In genomic region chr3:40505599-40506462, GRCh38 we compare ENCODE assay signal across 8 cellular contexts. TPM values are rescaled to one million over a fixed set of nuclear protein-coding genes. Genes with fewer than 3 reads are reported as not detected.
A peak's percentile ranks its signal among the peaks of the same experiment; 100 is the strongest.
DNase-seq lines count a peak whose midpoint lies in the region; ATAC-seq and TF ChIP-seq lines count a peak whose summit lies in the region.

Gene ZNF620, plus strand, starts transcription at chr3:40506039. Its CDS starts 314 bp downstream, at chr3:40506353.

- POLR2A ChIA-PET in T-cell (lab: Charles Lee), result interaction anchor here in 1 of 2 donors (0.6 to 1.5 kb wide), 3 partner anchors 31 to 1576 kb away, joined by 3 to 4 read pairs (median 3); partner anchors contain the start of gene RPL14

- TF ChIP-seq CTCF in GM23338 (conservative IDR thresholded peaks at IDR 0.05; ENCODE audit: low read depth in 2 of 2), result peak; percentile 56 to 73
- peak; percentile 49 for TF ChIP-seq CTCF in hepatocyte (IDR thresholded peaks at IDR 0.05; ENCODE audit: poor library complexity)

- H3K4me1 Mint-ChIP-seq in GM23338, result peaks cover 4% of the 10 kb centered on the region
- H3K4me1 Mint-ChIP-seq in T-cell, result peaks cover 17 to 19% (median 17%) of the 10 kb centered on the region in 3 donors

- ATAC-seq in GM23338 (peak; percentile 98), T-cell (replicated peaks in 1 of 4) (peak; percentile 77 to 85 (median 80))

- H3K9me3 Mint-ChIP-seq in GM23338 (no peaks in the 10 kb centered on the region), T-cell (no peaks in the 10 kb centered on the region)

- peak within 1 kb of the TSS; percentile 95 for H3K27ac Mint-ChIP-seq in GM23338
- peak within 1 kb of the TSS; percentile 66 to 92 for H3K27ac Mint-ChIP-seq in T-cell

- H3F3A ChIP-seq in GM23338 (replicated peaks; ENCODE audit: low read depth), result 0 out of 2 replicates have a peak, but pooled peaks cover 2% of the 10 kb centered on the region

- H3K79me2 ChIP-seq in GM23338 (replicated peaks; ENCODE audit: insufficient read depth) (peaks cover 36% of the 10 kb centered on the region), hepatocyte (peaks cover 20% of the 10 kb centered on the region)

- H3K27me3 Mint-ChIP-seq in GM23338 (ENCODE audit: insufficient read depth, low read depth, poor library complexity), result peaks cover 3% of the 10 kb centered on the region
- H3K27me3 Mint-ChIP-seq in T-cell, result no peaks in the 10 kb centered on the region

- H3K27me3 ChIP-seq in GM23338 (ENCODE audit: insufficient read depth) (no peaks in the 10 kb centered on the region), hepatocyte (no peaks in the 10 kb centered on the region)

- peak within 1 kb of the TSS; percentile 98 for H3K4me3 Mint-ChIP-seq in GM23338
- peak within 1 kb of the TSS; percentile 84 to 94 (median 93) for H3K4me3 Mint-ChIP-seq in T-cell

- peak; percentile 78 for DNase-seq in EL
- peak; percentile 96 for DNase-seq in GM23338 (ENCODE audit: low spot score)
- DNase-seq in NCI-H1048 (lab: John Stamatoyannopoulos, UW), result peak; percentile 86
- peak in 31 of 34 experiments; percentile 2 to 44 (median 16) for DNase-seq in T-cell
- DNase-seq in anterior cingulate cortex (lab: John Stamatoyannopoulos, UW), result peak; percentile 12 to 88 (median 65)
- peak; percentile 92 for DNase-seq in hepatocyte (ENCODE audit: low spot score)
- DNase-seq in putamen (ENCODE audit: low spot score), result peak; percentile 77
- DNase-seq in NAMALWA (ENCODE audit: low spot score), result no peak

- CTCF ChIA-PET in T-cell (lab: Charles Lee), result interaction anchor here in 1 of 2 donors (0.8 to 1.1 kb wide), 2 partner anchors 26 to 53 kb away, joined by 3 to 4 read pairs; no protein-coding TSS in a partner anchor

- H3K4me2 ChIP-seq in GM23338, result peak within 1 kb of the TSS; percentile 91
- peak within 1 kb of the TSS; percentile 85 for H3K4me2 ChIP-seq in hepatocyte

- H3K4me3 ChIP-seq in GM23338, result peak within 1 kb of the TSS; percentile 69
- H3K4me3 ChIP-seq in hepatocyte, result peak within 1 kb of the TSS; percentile 53

- 10% methylated on average over 44 of the region's 44 CpGs for WGBS in hepatocyte (ENCODE audit: low lambda C conversion rate, missing lambda C conversion rate)

- H3K9me3 ChIP-seq in hepatocyte (ENCODE audit: low read depth), result no peaks in the 10 kb centered on the region

- H3K36me3 ChIP-seq in GM23338 (ENCODE audit: insufficient read depth) (0 out of 2 replicates have a peak, but pooled peaks cover 5% of the 10 kb centered on the region), hepatocyte (replicated peaks; ENCODE audit: insufficient read depth, low read depth) (no peaks in the 10 kb centered on the region)

- H2AFZ ChIP-seq in GM23338, result peak within 1 kb of the TSS; percentile 99
- peak within 1 kb of the TSS; percentile 94 for H2AFZ ChIP-seq in hepatocyte

- 0 out of 2 replicates have a peak, but pooled peaks cover 3% of the 10 kb centered on the region for H4K20me1 ChIP-seq in GM23338 (replicated peaks; ENCODE audit: insufficient read depth)
- no peaks in the 10 kb centered on the region for H4K20me1 ChIP-seq in hepatocyte (ENCODE audit: insufficient read depth, poor library complexity, severe bottlenecking)

- peaks cover 32% of the 10 kb centered on the region for H3K36me3 Mint-ChIP-seq in GM23338 (ENCODE audit: low read depth)
- peaks cover 11% of the 10 kb centered on the region for H3K36me3 Mint-ChIP-seq in T-cell

- no peaks in the 10 kb centered on the region for H3K9me2 ChIP-seq in GM23338 (ENCODE audit: insufficient read depth)
- H3K9me2 ChIP-seq in hepatocyte (replicated peaks; ENCODE audit: insufficient read depth), result no peaks in the 10 kb centered on the region

- H3K27ac ChIP-seq in GM23338 (ENCODE audit: low read depth) (peak within 1 kb of the TSS; percentile 89), hepatocyte (peak within 1 kb of the TSS; percentile 91)

- H3K4me1 ChIP-seq in GM23338 (ENCODE audit: insufficient read depth), result peaks cover 17% of the 10 kb centered on the region
- no peaks in the 10 kb centered on the region for H3K4me1 ChIP-seq in hepatocyte (ENCODE audit: insufficient read depth)

TF ChIP-seq in GM23338, 12 proteins besides CTCF, POLR2A, EP300 and RAD21:
- TF ChIP-seq EZH2 (IDR thresholded peaks at IDR 0.05; ENCODE audit: low read depth, unreplicated experiment) (no peak), CREB1 (CRISPR knock-in tag; IDR thresholded peaks at IDR 0.05; ENCODE audit: low read depth) (peak; percentile 78), ETS1 (IDR thresholded peaks at IDR 0.05) (0 out of 2 replicates have a peak, but pooled peaks have one; percentile 25), POLR2AphosphoS5 (IDR thresholded peaks at IDR 0.05; ENCODE audit: low read depth) (peak; percentile 83)

RNA-seq across cellular contexts. Expression of gene ZNF620, which starts in this region (rescaled TPM):
- 13.6 and 18.0 TPM in 2 replicates for total RNA-seq in GM23338 (2014; rRNA removed; shearing (Covaris generic))
- polyA plus RNA-seq in GM23338 (2016; fragmentation: Nextera tagmentation; extraction: Ambion mirVana), result 11.8 and 14.1 TPM in 2 replicates
- 1 to 10 TPM; 2.0 to 3.1 (median 3.1) TPM for total RNA-seq in T-cell
- 4.4 and 5.4 TPM in 2 replicates for total RNA-seq in hepatocyte
- polyA plus RNA-seq in hepatocyte, result 3.0 and 5.3 TPM in 2 replicates
